In the genomic region with DNA sequence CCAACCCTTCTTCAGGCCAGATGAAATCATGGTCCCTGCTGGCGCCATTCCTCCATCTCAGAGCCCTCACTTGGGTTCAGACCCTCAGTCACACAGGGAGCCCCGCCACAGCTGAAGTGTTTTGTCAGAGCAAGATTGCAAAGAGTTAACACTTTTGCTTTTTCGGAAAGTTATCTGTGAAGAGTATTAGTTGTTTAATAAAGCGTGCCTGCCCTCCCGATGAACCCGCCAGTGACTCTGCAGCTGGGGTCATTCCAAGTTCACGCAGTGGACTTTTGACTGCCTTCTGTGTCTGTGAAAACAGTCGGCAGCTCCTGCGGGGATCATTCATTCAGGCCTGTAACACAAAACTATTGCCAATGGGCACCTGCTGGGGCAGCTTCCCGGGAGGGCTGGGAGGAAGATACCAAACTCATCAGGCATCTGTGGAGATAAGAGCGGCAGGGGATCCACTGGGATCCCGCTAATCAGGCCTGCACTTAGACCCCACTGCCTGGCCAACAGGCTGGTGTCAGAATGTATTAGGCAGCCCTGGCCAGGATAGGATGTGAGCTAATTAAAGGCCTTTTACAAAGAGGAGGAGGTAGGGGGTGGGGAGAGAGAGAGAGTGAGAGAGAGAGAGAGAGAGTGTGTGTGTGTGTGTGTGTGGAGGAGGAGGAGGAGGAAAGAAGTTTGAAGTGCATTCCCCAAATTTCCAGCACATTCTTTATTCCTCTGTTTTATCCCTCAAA, we compare ENCODE assay signal across 8 cellular contexts.
DNase-seq lines count a peak whose midpoint lies in the region; FAIRE-seq and TF ChIP-seq lines count a peak whose summit lies in the region.

No MANE protein-coding gene starts in this region.

- no peaks in the 10 kb centered on the region for H3K27me3 ChIP-seq in Peyer's patch
- no peaks in the 10 kb centered on the region for H3K27me3 ChIP-seq in esophagus muscularis mucosa

- WGBS in esophagus muscularis mucosa: 51% methylated on average over 12 of the region's 12 CpGs

- H3K4me1 ChIP-seq in Peyer's patch (peaks cover 0 to 29% (median 5%) of the 10 kb centered on the region in 4 donors), esophagus muscularis mucosa (peaks cover 63 to 80% (median 65%) of the 10 kb centered on the region in 4 donors)

- no peaks in the 10 kb centered on the region for H3K9me3 ChIP-seq in Peyer's patch
- no peaks in the 10 kb centered on the region for H3K9me3 ChIP-seq in esophagus muscularis mucosa

- intact Hi-C loops in esophagus muscularis mucosa (cut with DNase I): no loop called here

- H3K27ac ChIP-seq in Peyer's patch: peak overlapping the region; percentile 8 to 66 (median 46)
- H3K27ac ChIP-seq in esophagus muscularis mucosa (replicated peaks in 1 of 4): peak overlapping the region; percentile 78 to 83 (median 82)

- peaks cover 0 to 7% (median 0%) of the 10 kb centered on the region in 3 donors for H3K36me3 ChIP-seq in Peyer's patch
- H3K36me3 ChIP-seq in esophagus muscularis mucosa: peaks cover 0 to 18% (median 6%) of the 10 kb centered on the region in 4 donors

- no peak for FAIRE-seq in RCC 7860 (lab: Jason Lieb, UNC)

- TF ChIP-seq POLR2A in Peyer's patch (IDR thresholded peaks at IDR 0.05) (no peak), esophagus muscularis mucosa (IDR thresholded peaks at IDR 0.05; ENCODE audit: low read depth) (no peak)

- H3K4me3 ChIP-seq in Peyer's patch: no peak overlapping the region
- peak overlapping the region in 1 of 4 donors; percentile 1 for H3K4me3 ChIP-seq in esophagus muscularis mucosa

- TF ChIP-seq EP300 in esophagus muscularis mucosa (IDR thresholded peaks at IDR 0.05): no peak

- TF ChIP-seq CTCF in Peyer's patch (IDR thresholded peaks at IDR 0.05) (no peak), esophagus muscularis mucosa (IDR thresholded peaks at IDR 0.05) (no peak)

- DNase-seq in COLO668 (lab: John Stamatoyannopoulos, UW; ENCODE audit: unreplicated experiment) (peak; percentile 29), Peyer's patch (peak in 2 of 3 donors; percentile 71 to 75), esophagus muscularis mucosa (ENCODE audit: extremely low spot score) (no peak), non-pigmented ciliary epithelial cell (ENCODE audit: low read depth) (peak; percentile 85), NCI-H774 (lab: John Stamatoyannopoulos, UW) (no peak), RCC 7860 (ENCODE audit: low spot score) (no peak), NCI-H345 treated with DMSO at 0.1 percent for 48 hours (lab: John Stamatoyannopoulos, UW; ENCODE audit: unreplicated experiment) (no peak)
- no peak for DNase-seq in activated CD4-positive, CD25-positive, alpha-beta regulatory T cell (lab: John Stamatoyannopoulos, UW)

Comparison
In these comparisons a context has a peak if more than half of its experiments do, and no peak if none do; other contexts are left out.
1. DNase-seq: peak in COLO668 (single experiment), Peyer's patch (2 of 3) and non-pigmented ciliary epithelial cell (single experiment); none in esophagus muscularis mucosa (single experiment), NCI-H774 (single experiment), activated CD4-positive, CD25-positive, alpha-beta regulatory T cell (0 of 4), RCC 7860 (single experiment) and NCI-H345 treated with DMSO at 0.1 percent for 48 hours (single experiment).